ENCODE assay signal across 1 cellular context in genomic region chr6:66489269-66489987, GRCh38.
TF ChIP-seq lines count a peak whose summit lies in the region.

No MANE protein-coding gene starts in this region.

TF ChIP-seq in HepG2, 621 proteins besides CTCF, POLR2A, EP300 and RAD21 (continued from another document and continues in another):
- TF ChIP-seq ZSCAN5A (CRISPR knock-in tag; IDR thresholded peaks at IDR 0.05; ENCODE audit: borderline replicate concordance) (no peak), TCF7 (IDR thresholded peaks at IDR 0.05; ENCODE audit: low read depth) (no peak), MBD4 (IDR thresholded peaks at IDR 0.05; ENCODE audit: borderline replicate concordance, low read length) (no peak), CBX5 (CRISPR knock-in tag; IDR thresholded peaks at IDR 0.05; ENCODE audit: borderline replicate concordance) (peak; percentile 45; the same call in 1 of the 2 replicates), HNF4G (IDR thresholded peaks at IDR 0.05; ENCODE audit: borderline replicate concordance, low read depth, low read length) (peak; percentile 46; the same call in 1 of the 2 replicates), HNF4G (CRISPR knock-in tag; IDR thresholded peaks at IDR 0.05; ENCODE audit: borderline replicate concordance, low read depth) (peak; percentile 65), REXO4 (CRISPR knock-in tag; IDR thresholded peaks at IDR 0.05; ENCODE audit: borderline replicate concordance) (no peak), POGK (CRISPR knock-in tag; conservative IDR thresholded peaks at IDR 0.05) (no peak), NFE2 (CRISPR knock-in tag; IDR thresholded peaks at IDR 0.05) (no peak), ZNF766 (CRISPR knock-in tag; IDR thresholded peaks at IDR 0.05; ENCODE audit: borderline replicate concordance) (no peak), IRF9 (CRISPR knock-in tag; IDR thresholded peaks at IDR 0.05; ENCODE audit: borderline replicate concordance) (0 out of 2 replicates have a peak, but pooled peaks have one; percentile 37), MAZ (IDR thresholded peaks at IDR 0.05; ENCODE audit: borderline replicate concordance, low read depth, low read length) (no peak), MAZ (CRISPR knock-in tag; IDR thresholded peaks at IDR 0.05; ENCODE audit: low read depth) (0 out of 2 replicates have a peak, but pooled peaks have one; percentile 29), ATRX (CRISPR knock-in tag; IDR thresholded peaks at IDR 0.05; ENCODE audit: borderline replicate concordance) (no peak), PHF8 (CRISPR knock-in tag; IDR thresholded peaks at IDR 0.05) (no peak), NR1H2 (CRISPR knock-in tag; IDR thresholded peaks at IDR 0.05; ENCODE audit: borderline replicate concordance, low read depth) (no peak), JDP2 (CRISPR knock-in tag; IDR thresholded peaks at IDR 0.05; ENCODE audit: borderline replicate concordance) (no peak), SMYD3 (CRISPR knock-in tag; IDR thresholded peaks at IDR 0.05) (no peak), RNF2 (conservative IDR thresholded peaks at IDR 0.05; ENCODE audit: low read depth) (no peak), DZIP1 (CRISPR knock-in tag; IDR thresholded peaks at IDR 0.05) (no peak), PCBP1 (IDR thresholded peaks at IDR 0.05; ENCODE audit: borderline replicate concordance, low read depth, low read length) (no peak), ZFP91 (CRISPR knock-in tag; IDR thresholded peaks at IDR 0.05; ENCODE audit: borderline replicate concordance) (peak; percentile 74; the same call in 1 of the 2 replicates), ZNF546 (CRISPR knock-in tag; conservative IDR thresholded peaks at IDR 0.05) (no peak), NFKBIZ (CRISPR knock-in tag; IDR thresholded peaks at IDR 0.05) (no peak), ZNF282 (IDR thresholded peaks at IDR 0.05; ENCODE audit: partially characterized antibody) (no peak), HOXA9 (CRISPR knock-in tag; IDR thresholded peaks at IDR 0.05; ENCODE audit: borderline replicate concordance) (no peak), ZNF737 (CRISPR knock-in tag; IDR thresholded peaks at IDR 0.05; ENCODE audit: borderline replicate concordance) (0 out of 2 replicates have a peak, but pooled peaks have one; percentile 45), KLF9 (CRISPR knock-in tag; IDR thresholded peaks at IDR 0.05; ENCODE audit: low read depth) (no peak), DMTF1 (CRISPR knock-in tag; IDR thresholded peaks at IDR 0.05) (no peak), ARNT (IDR thresholded peaks at IDR 0.05) (no peak), ZBTB39 (CRISPR knock-in tag; IDR thresholded peaks at IDR 0.05) (no peak), RFX3 (CRISPR knock-in tag; IDR thresholded peaks at IDR 0.05) (no peak), NAIF1 (CRISPR knock-in tag; IDR thresholded peaks at IDR 0.05; ENCODE audit: borderline replicate concordance) (no peak), GFI1 (CRISPR knock-in tag; IDR thresholded peaks at IDR 0.05; ENCODE audit: borderline replicate concordance) (peak; percentile 43; the same call in 1 of the 2 replicates), ZNF367 (CRISPR knock-in tag; IDR thresholded peaks at IDR 0.05; ENCODE audit: borderline replicate concordance) (no peak), RARG (CRISPR knock-in tag; IDR thresholded peaks at IDR 0.05; ENCODE audit: low read depth) (no peak), TFE3 (CRISPR knock-in tag; IDR thresholded peaks at IDR 0.05) (no peak), PRPF4 (IDR thresholded peaks at IDR 0.05; ENCODE audit: low read depth, low read length, poor library complexity, severe bottlenecking) (no peak), ZNF790 (CRISPR knock-in tag; IDR thresholded peaks at IDR 0.05; ENCODE audit: borderline replicate concordance) (no peak), TCF7L2 (IDR thresholded peaks at IDR 0.05; ENCODE audit: low read depth, low read length) (no peak), ZNF263 (CRISPR knock-in tag; IDR thresholded peaks at IDR 0.05) (no peak), ZNF34 (CRISPR knock-in tag; IDR thresholded peaks at IDR 0.05; ENCODE audit: borderline replicate concordance) (no peak), KDM2A (CRISPR knock-in tag; IDR thresholded peaks at IDR 0.05; ENCODE audit: borderline replicate concordance, low read depth) (no peak), ZNF768 (CRISPR knock-in tag; IDR thresholded peaks at IDR 0.05) (no peak), ZNF513 (CRISPR knock-in tag; conservative IDR thresholded peaks at IDR 0.05) (no peak), GMEB2 (CRISPR knock-in tag; IDR thresholded peaks at IDR 0.05; ENCODE audit: low read depth) (no peak), SRSF9 (IDR thresholded peaks at IDR 0.05; ENCODE audit: borderline replicate concordance, insufficient read depth, low read depth, low read length, poor library complexity, severe bottlenecking) (no peak)
